In genomic region chr18:830315-830901, GRCh38 we compare ENCODE assay signal across 9 cellular contexts. TPM values are rescaled to one million over a fixed set of nuclear protein-coding genes. Genes with fewer than 3 reads are reported as not detected.
DNase-seq lines count a peak whose midpoint lies in the region; ATAC-seq, FAIRE-seq and TF ChIP-seq lines count a peak whose summit lies in the region.
"Had no signal": no experiment of that assay in that cellular context is flagged by ENCODE, and none has a peak within 500 bp of the region (broad histone marks: within the 10 kb centered on the region; RNA-seq: fewer than 3 reads in every experiment).

No MANE protein-coding gene starts in this region.

- peak overlapping the region; percentile 29 for H3K4me3 Mint-ChIP-seq in activated CD4-positive, alpha-beta T cell treated with anti-CD3 and anti-CD28 coated beads for 36 hours

- H3K36me3 Mint-ChIP-seq in activated CD4-positive, alpha-beta T cell treated with anti-CD3 and anti-CD28 coated beads for 36 hours (ENCODE audit: low read depth) = no peaks in the 10 kb centered on the region

- peak overlapping the region in 2 of 5 donors; percentile 26 to 38 for H3K27ac ChIP-seq in adrenal gland
- H3K27ac ChIP-seq: tibial artery had no signal

- WGBS in adrenal gland, 4 donors = 22 to 26% (median 24%) methylated on average over 5 of the region's 5 CpGs

- no peaks in the 10 kb centered on the region for H3K27me3 ChIP-seq in adrenal gland

- peak; percentile 28 for DNase-seq in activated CD4-positive, alpha-beta T cell treated with anti-CD3 and anti-CD28 coated beads for 36 hours
- DNase-seq in activated CD4-positive, alpha-beta T cell treated with anti-CD3 and anti-CD28 coated beads for 48 hours = no peak
- peak; percentile 68 for DNase-seq in HCEC 1CT
- peak; percentile 90 for DNase-seq in MV-4-11 (lab: John Stamatoyannopoulos, UW)
- peak in 5 of 7 donors; percentile 25 to 31 (median 29) for DNase-seq in adrenal gland
- peak; percentile 60 for DNase-seq in medulla oblongata (ENCODE audit: extremely low spot score)
- no peak for DNase-seq in ACHN
- DNase-seq in HTR-8/SVneo (ENCODE audit: insufficient read length, low spot score) = no peak

- no peaks in the 10 kb centered on the region for H3K36me3 ChIP-seq in adrenal gland (replicated peaks in 1 of 2)
- H3K36me3 ChIP-seq: tibial artery had no signal

- no peak overlapping the region for H3K4me3 ChIP-seq in adrenal gland
- H3K4me3 ChIP-seq: tibial artery had no signal

- no peak for TF ChIP-seq POLR2A in adrenal gland (IDR thresholded peaks at IDR 0.05)

- no peak for TF ChIP-seq CTCF in adrenal gland (IDR thresholded peaks at IDR 0.05)

- in situ Hi-C loops in ACHN (cut with HindIII; ENCODE audit: low pct_ligation_motif_present, low pct_unique_long_range_greater_than_20kb, low sequenced_read_pairs) = loop anchor here (25.0 kb wide), 1 partner anchor 93 kb away; no protein-coding TSS in a partner anchor

- CTCF ChIA-PET in activated CD4-positive, alpha-beta T cell treated with anti-CD3 and anti-CD28 coated beads for 36 hours (lab: Charles Lee) = interaction anchor here (0.7 to 7.8 kb wide), 39 partner anchors 9 to 1907 kb away, joined by 3 to 155 read pairs (median 5); partner anchors contain the start of gene ENOSF1

- intact Hi-C loops in activated CD4-positive, alpha-beta T cell treated with anti-CD3 and anti-CD28 coated beads for 36 hours (cut with DNase I, micrococcal nuclease) = loop anchor here (1.0 to 2.0 kb wide), 3 partner anchors 17 to 206 kb away; no protein-coding TSS in a partner anchor
- intact Hi-C loops in adrenal gland (cut with DNase I) = loop anchor here (5.0 to 10.0 kb wide), 3 partner anchors 88 to 206 kb away; no protein-coding TSS in a partner anchor

- POLR2A ChIA-PET in activated CD4-positive, alpha-beta T cell treated with anti-CD3 and anti-CD28 coated beads for 36 hours (lab: Charles Lee) = interaction anchor here (0.7 to 1.2 kb wide), 5 partner anchors 16 to 118 kb away, joined by 3 to 8 read pairs (median 4); no protein-coding TSS in a partner anchor

- H3K9me3 Mint-ChIP-seq in activated CD4-positive, alpha-beta T cell treated with anti-CD3 and anti-CD28 coated beads for 36 hours (ENCODE audit: low read depth) = no peaks in the 10 kb centered on the region

- H3K27ac Mint-ChIP-seq in activated CD4-positive, alpha-beta T cell treated with anti-CD3 and anti-CD28 coated beads for 36 hours = peak overlapping the region; percentile 69

- peaks cover 5 to 23% of the 10 kb centered on the region in 2 donors for H3K4me1 ChIP-seq in adrenal gland (replicated peaks in 1 of 2)

- H3K4me1 Mint-ChIP-seq in activated CD4-positive, alpha-beta T cell treated with anti-CD3 and anti-CD28 coated beads for 36 hours = peaks cover 27% of the 10 kb centered on the region

- ATAC-seq in activated CD4-positive, alpha-beta T cell treated with anti-CD3 and anti-CD28 coated beads for 36 hours = peak; percentile 63

- no peaks in the 10 kb centered on the region for H3K27me3 Mint-ChIP-seq in activated CD4-positive, alpha-beta T cell treated with anti-CD3 and anti-CD28 coated beads for 36 hours

- no peak for FAIRE-seq in HTR-8/SVneo (lab: Jason Lieb, UNC)

- no peaks in the 10 kb centered on the region for H3K9me3 ChIP-seq in adrenal gland (replicated peaks in 1 of 3)
- H3K9me3 ChIP-seq: tibial artery had no signal

RNA-seq across cellular contexts. Expression of gene YES1, which starts 18.4 kb away (rescaled TPM):
- total RNA-seq in activated CD4-positive, alpha-beta T cell treated with anti-CD3 and anti-CD28 coated beads for 36 hours = 10 to 100 TPM; 13.1 to 14.2 TPM
- 10 to 100 TPM; 35.3 to 84.1 (median 49.5) TPM for total RNA-seq in adrenal gland
- polyA plus RNA-seq in adrenal gland = 10 to 100 TPM; 11.5 to 33.1 (median 14.4) TPM

Comparison
In these comparisons a context has a peak if more than half of its experiments do, and no peak if none do; other contexts are left out.
1. DNase-seq: peak in activated CD4-positive, alpha-beta T cell treated with anti-CD3 and anti-CD28 coated beads for 36 hours (single experiment), HCEC 1CT (single experiment), MV-4-11 (single experiment), adrenal gland (5 of 7) and medulla oblongata (single experiment); none in activated CD4-positive, alpha-beta T cell treated with anti-CD3 and anti-CD28 coated beads for 48 hours (single experiment), ACHN (single experiment) and HTR-8/SVneo (single experiment).